ENCODE assay signal across 25 cellular contexts in genomic region chr22:29109853-29110252, GRCh38. TPM values are rescaled to one million over a fixed set of nuclear protein-coding genes. Genes with fewer than 3 reads are reported as not detected.
A peak's percentile ranks its signal among the peaks of the same experiment; 100 is the strongest.
DNase-seq lines count a peak whose midpoint lies in the region; ATAC-seq and TF ChIP-seq lines count a peak whose summit lies in the region.
"Had no signal": no experiment of that assay in that cellular context is flagged by ENCODE, and none has a peak within 500 bp of the region (broad histone marks: within the 10 kb centered on the region; RNA-seq: fewer than 3 reads in every experiment).

No MANE protein-coding gene starts in this region.

- peak overlapping the region; percentile 36 for H3K27ac Mint-ChIP-seq in mesothelial cell of epicardium
- H3K27ac Mint-ChIP-seq in stimulated activated naive B cell treated with anti-CD40 and anti-IgM and Interleukin-4, amounts not matched to agents 10 μg/mL and 1 μg/mL and 100 μg/mL, for 72 hours = no peak overlapping the region
- H3K27ac Mint-ChIP-seq: activated CD8-positive, alpha-beta T cell treated with anti-CD3 and anti-CD28 coated beads, Interleukin-2, amount 10 ng/mL, durations not matched to agents 7 days and 5 days; activated naive CD4-positive, alpha-beta T cell treated with anti-CD3 and anti-CD28 coated beads, Interleukin-2, amount 10 ng/mL, durations not matched to agents 7 days and 5 days; natural killer cell; stimulated activated naive CD8-positive, alpha-beta T cell treated with anti-CD3 and anti-CD28 coated beads, Interleukin-15, Interleukin-2, amounts not matched to agents 100 ng/mL and 50 ng/mL, for 24 hours had no signal

- peak; percentile 94 for DNase-seq in Caki2 (ENCODE audit: low read depth)
- peak; percentile 46 for DNase-seq in HuH-7 (ENCODE audit: low spot score)
- DNase-seq in foreskin fibroblast = peak; percentile 46 to 56
- no peak for DNase-seq in mesothelial cell of epicardium (ENCODE audit: low spot score in 2 of 2, unreplicated experiment in 2 of 2)
- DNase-seq in NCI-H82 (lab: John Stamatoyannopoulos, UW) = no peak
- DNase-seq in stimulated activated naive B cell treated with anti-CD40 and anti-IgM and Interleukin-4, amounts not matched to agents 10 μg/mL and 1 μg/mL and 100 μg/mL, for 72 hours = no peak
- DNase-seq in effector CD4-positive, alpha-beta T cell = no peak
- DNase-seq: activated CD8-positive, alpha-beta T cell treated with anti-CD3 and anti-CD28 coated beads, Interleukin-2, amount 10 ng/mL, durations not matched to agents 7 days and 5 days; activated naive CD4-positive, alpha-beta T cell treated with anti-CD3 and anti-CD28 coated beads, Interleukin-2, amount 10 ng/mL, durations not matched to agents 7 days and 5 days; activated T-cell treated with anti-CD3 and anti-CD28 coated beads, Interleukin-2, amount 50 U/mL, for 4 hours; anterior cingulate cortex; CD8-positive, alpha-beta memory T cell; DMS79 treated with DMSO at 0.1 percent for 48 hours; mesendoderm; natural killer cell; NCI-H1105 treated with DMSO at 0.1 percent for 48 hours; NCI-H2081; NCI-H524; stimulated activated CD4-positive, alpha-beta T cell treated with anti-CD3 and anti-CD28 coated beads, Interleukin-2, amount 100 ng/mL, for 24 hours; transverse colon had no signal

- TF ChIP-seq CTCF in foreskin fibroblast (IDR thresholded peaks at IDR 0.05; ENCODE audit: low read depth, low read length) (no peak), mesothelial cell of epicardium (IDR thresholded peaks at IDR 0.05; ENCODE audit: unreplicated experiment) (no peak)

- no peaks in the 10 kb centered on the region for H3K9me3 Mint-ChIP-seq in mesothelial cell of epicardium
- no peaks in the 10 kb centered on the region for H3K9me3 Mint-ChIP-seq in stimulated activated naive B cell treated with anti-CD40 and anti-IgM and Interleukin-4, amounts not matched to agents 10 μg/mL and 1 μg/mL and 100 μg/mL, for 72 hours
- H3K9me3 Mint-ChIP-seq: activated naive CD4-positive, alpha-beta T cell treated with anti-CD3 and anti-CD28 coated beads, Interleukin-2, amount 10 ng/mL, durations not matched to agents 7 days and 5 days; activated T-cell treated with anti-CD3 and anti-CD28 coated beads, Interleukin-2, amount 50 U/mL, for 4 hours; CD8-positive, alpha-beta memory T cell; natural killer cell; stimulated activated naive CD8-positive, alpha-beta T cell treated with anti-CD3 and anti-CD28 coated beads, Interleukin-15, Interleukin-2, amounts not matched to agents 100 ng/mL and 50 ng/mL, for 24 hours had no signal

- in situ Hi-C loops in Caki2 (cut with HindIII; ENCODE audit: low pct_unique_long_range_greater_than_20kb, low sequenced_read_pairs) = no loop called here

- H3K4me3 Mint-ChIP-seq in mesothelial cell of epicardium = no peak overlapping the region
- no peak overlapping the region for H3K4me3 Mint-ChIP-seq in stimulated activated naive B cell treated with anti-CD40 and anti-IgM and Interleukin-4, amounts not matched to agents 10 μg/mL and 1 μg/mL and 100 μg/mL, for 72 hours
- H3K4me3 Mint-ChIP-seq: activated CD8-positive, alpha-beta T cell treated with anti-CD3 and anti-CD28 coated beads, Interleukin-2, amount 10 ng/mL, durations not matched to agents 7 days and 5 days; activated naive CD4-positive, alpha-beta T cell treated with anti-CD3 and anti-CD28 coated beads, Interleukin-2, amount 10 ng/mL, durations not matched to agents 7 days and 5 days; activated T-cell treated with anti-CD3 and anti-CD28 coated beads, Interleukin-2, amount 50 U/mL, for 4 hours; CD8-positive, alpha-beta memory T cell; natural killer cell; stimulated activated naive CD8-positive, alpha-beta T cell treated with anti-CD3 and anti-CD28 coated beads, Interleukin-15, Interleukin-2, amounts not matched to agents 100 ng/mL and 50 ng/mL, for 24 hours had no signal

- no peak for ATAC-seq in GM18519 (IDR thresholded peaks at IDR 0.05; ENCODE audit: low FRiP score, unreplicated experiment)
- no peak for ATAC-seq in stimulated activated naive B cell treated with anti-CD40 and anti-IgM and Interleukin-4, amounts not matched to agents 10 μg/mL and 1 μg/mL and 100 μg/mL, for 72 hours (replicated peaks)
- ATAC-seq: activated CD4-positive, CD25-positive, alpha-beta regulatory T cell treated with anti-CD3 and anti-CD28 coated beads, Interleukin-2, amount 50 U/mL, for 24 hours; activated CD8-positive, alpha-beta T cell treated with anti-CD3 and anti-CD28 coated beads, Interleukin-2, amount 10 ng/mL, durations not matched to agents 7 days and 5 days; activated T-cell treated with anti-CD3 and anti-CD28 coated beads, Interleukin-2, amount 50 U/mL, for 4 hours; natural killer cell had no signal

- peaks cover 18% of the 10 kb centered on the region for H3K4me1 Mint-ChIP-seq in mesothelial cell of epicardium
- H3K4me1 Mint-ChIP-seq in stimulated activated naive B cell treated with anti-CD40 and anti-IgM and Interleukin-4, amounts not matched to agents 10 μg/mL and 1 μg/mL and 100 μg/mL, for 72 hours = no peaks in the 10 kb centered on the region
- H3K4me1 Mint-ChIP-seq: activated naive CD4-positive, alpha-beta T cell treated with anti-CD3 and anti-CD28 coated beads, Interleukin-2, amount 10 ng/mL, durations not matched to agents 7 days and 5 days; CD8-positive, alpha-beta memory T cell; natural killer cell had no signal

- peaks cover 6% of the 10 kb centered on the region for H3K36me3 Mint-ChIP-seq in mesothelial cell of epicardium
- H3K36me3 Mint-ChIP-seq in stimulated activated naive B cell treated with anti-CD40 and anti-IgM and Interleukin-4, amounts not matched to agents 10 μg/mL and 1 μg/mL and 100 μg/mL, for 72 hours = peaks cover 0 to 3% of the 10 kb centered on the region in 2 donors
- H3K36me3 Mint-ChIP-seq: activated naive CD4-positive, alpha-beta T cell treated with anti-CD3 and anti-CD28 coated beads, Interleukin-2, amount 10 ng/mL, durations not matched to agents 7 days and 5 days; CD8-positive, alpha-beta memory T cell; natural killer cell had no signal

- H3K4me3 ChIP-seq in foreskin fibroblast (ENCODE audit: low read depth in 1 of 2, low read length in 2 of 2) = no peak overlapping the region
- H3K4me3 ChIP-seq: transverse colon had no signal

- H3K27me3 Mint-ChIP-seq in mesothelial cell of epicardium (ENCODE audit: low read depth) = no peaks in the 10 kb centered on the region
- H3K27me3 Mint-ChIP-seq in stimulated activated naive B cell treated with anti-CD40 and anti-IgM and Interleukin-4, amounts not matched to agents 10 μg/mL and 1 μg/mL and 100 μg/mL, for 72 hours = peaks cover 23 to 40% of the 10 kb centered on the region in 2 donors

RNA-seq across cellular contexts. Expression of gene KREMEN1, which starts 37.0 kb away (rescaled TPM):
- total RNA-seq in Caki2 (2014; rRNA removed; shearing (Covaris generic); ENCODE audit: low replicate concordance) = 4.8 and 8.4 TPM in 2 replicates
- 24.4 to 30.9 TPM (median 28.5 TPM) in 3 replicates for total RNA-seq in mesothelial cell of epicardium

RNA-seq across cellular contexts. Expression of gene C22orf31, which starts 48.2 kb away (rescaled TPM):
- not detected in 2 replicates for total RNA-seq in Caki2 (2014; rRNA removed; shearing (Covaris generic); ENCODE audit: low replicate concordance)
- total RNA-seq in mesothelial cell of epicardium = 0.44 to 0.45 TPM in 2 of 3 replicates, not detected in the other
- total RNA-seq: activated CD8-positive, alpha-beta T cell treated with anti-CD3 and anti-CD28 coated beads, Interleukin-2, amount 10 ng/mL, durations not matched to agents 7 days and 5 days; activated T-cell treated with anti-CD3 and anti-CD28 coated beads, Interleukin-2, amount 50 U/mL, for 4 hours; CD8-positive, alpha-beta memory T cell; chondrocyte; LHCN-M2; natural killer cell; transverse colon had no signal

Comparison
In these comparisons a context has a peak if more than half of its experiments do, and no peak if none do; other contexts are left out.
1. DNase-seq: peak in Caki2 (single experiment), HuH-7 (single experiment) and foreskin fibroblast (2 of 2); none in mesothelial cell of epicardium (0 of 2), NCI-H82 (single experiment), stimulated activated naive B cell treated with anti-CD40 and anti-IgM and Interleukin-4, amounts not matched to agents 10 μg/mL and 1 μg/mL and 100 μg/mL, for 72 hours (single experiment) and effector CD4-positive, alpha-beta T cell (single experiment).